8 cellular contexts compared by ENCODE assay signal in the genomic region with DNA sequence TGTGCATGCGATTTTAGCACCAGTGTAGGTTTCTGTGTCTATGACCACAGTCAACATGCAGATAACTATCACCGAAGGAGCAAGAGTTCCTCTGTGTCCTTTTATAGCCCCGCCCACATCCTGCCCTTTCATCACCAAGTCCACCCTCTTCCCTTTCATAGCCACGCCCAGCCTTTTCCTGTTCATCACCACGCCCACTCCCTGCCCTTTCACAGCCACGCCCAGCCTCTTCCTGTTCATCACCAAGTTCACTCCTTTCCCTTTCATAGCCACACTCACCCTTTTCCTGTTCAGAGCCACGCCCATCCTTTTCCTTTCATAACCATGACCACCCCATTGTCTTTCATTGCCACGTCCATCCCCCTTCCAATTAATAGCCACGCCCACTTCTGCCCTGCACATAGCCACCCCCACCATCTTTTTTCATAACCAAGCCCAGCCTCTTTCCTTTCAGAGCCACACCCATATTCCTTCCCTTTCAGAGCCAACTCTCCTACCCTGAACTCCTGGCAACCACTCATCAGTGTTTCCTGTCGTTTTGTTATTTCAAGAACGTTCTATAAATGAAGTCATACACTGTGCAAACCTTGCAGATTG.
A peak's percentile ranks its signal among the peaks of the same experiment; 100 is the strongest.
DNase-seq lines count a peak whose midpoint lies in the region; ATAC-seq and TF ChIP-seq lines count a peak whose summit lies in the region.

No MANE protein-coding gene starts in this region.

- 57 to 76% methylated on average over 10 to 11 of the region's 11 CpGs for WGBS in gastroesophageal sphincter (ENCODE audit: low coverage in 1 of 2), 2 donors

- no peak overlapping the region for H3K4me3 ChIP-seq in gastroesophageal sphincter

- no peaks in the 10 kb centered on the region for H3K36me3 ChIP-seq in gastroesophageal sphincter

- ATAC-seq in GM21367 (IDR thresholded peaks at IDR 0.05; ENCODE audit: unreplicated experiment) = peak; percentile 69
- peak; percentile 87 for ATAC-seq in gastroesophageal sphincter
- no peak for ATAC-seq in HG02642 (IDR thresholded peaks at IDR 0.05; ENCODE audit: poor library complexity, unreplicated experiment)

- DNase-seq in NCI-H2171 (lab: John Stamatoyannopoulos, UW) (peak; percentile 12), activated T-cell treated with anti-CD3 and anti-CD28 coated beads for 1 hour (ENCODE audit: low read depth) (peak; percentile 25), kidney glomerular epithelial cell (lab: John Stamatoyannopoulos, UW) (no peak), D341Med (ENCODE audit: low spot score) (no peak)
- DNase-seq in stimulated activated CD4-positive, alpha-beta T cell treated with anti-CD3 and anti-CD28 coated beads, Interleukin-4, amount 100 ng/mL, for 48 hours (ENCODE audit: low read depth in 2 of 2) = peak; percentile 26 to 47

- no peak for TF ChIP-seq CTCF in gastroesophageal sphincter (IDR thresholded peaks at IDR 0.05)

- no peaks in the 10 kb centered on the region for H3K9me3 ChIP-seq in gastroesophageal sphincter

- no peak for TF ChIP-seq POLR2A in gastroesophageal sphincter (IDR thresholded peaks at IDR 0.05)

- no peak for TF ChIP-seq EP300 in gastroesophageal sphincter (IDR thresholded peaks at IDR 0.05)

- H3K27me3 ChIP-seq in gastroesophageal sphincter = peaks cover 3% of the 10 kb centered on the region

- no peaks in the 10 kb centered on the region for H3K4me1 ChIP-seq in gastroesophageal sphincter

- peak overlapping the region in 3 of 4 donors; percentile 9 to 44 (median 29) for H3K27ac ChIP-seq in gastroesophageal sphincter

Comparison
In these comparisons a context has a peak if more than half of its experiments do, and no peak if none do; other contexts are left out.
1. DNase-seq: peak in NCI-H2171 (single experiment), activated T-cell treated with anti-CD3 and anti-CD28 coated beads for 1 hour (single experiment) and stimulated activated CD4-positive, alpha-beta T cell treated with anti-CD3 and anti-CD28 coated beads, Interleukin-4, amount 100 ng/mL, for 48 hours (2 of 2); none in kidney glomerular epithelial cell (single experiment) and D341Med (single experiment).